In the genomic region with DNA sequence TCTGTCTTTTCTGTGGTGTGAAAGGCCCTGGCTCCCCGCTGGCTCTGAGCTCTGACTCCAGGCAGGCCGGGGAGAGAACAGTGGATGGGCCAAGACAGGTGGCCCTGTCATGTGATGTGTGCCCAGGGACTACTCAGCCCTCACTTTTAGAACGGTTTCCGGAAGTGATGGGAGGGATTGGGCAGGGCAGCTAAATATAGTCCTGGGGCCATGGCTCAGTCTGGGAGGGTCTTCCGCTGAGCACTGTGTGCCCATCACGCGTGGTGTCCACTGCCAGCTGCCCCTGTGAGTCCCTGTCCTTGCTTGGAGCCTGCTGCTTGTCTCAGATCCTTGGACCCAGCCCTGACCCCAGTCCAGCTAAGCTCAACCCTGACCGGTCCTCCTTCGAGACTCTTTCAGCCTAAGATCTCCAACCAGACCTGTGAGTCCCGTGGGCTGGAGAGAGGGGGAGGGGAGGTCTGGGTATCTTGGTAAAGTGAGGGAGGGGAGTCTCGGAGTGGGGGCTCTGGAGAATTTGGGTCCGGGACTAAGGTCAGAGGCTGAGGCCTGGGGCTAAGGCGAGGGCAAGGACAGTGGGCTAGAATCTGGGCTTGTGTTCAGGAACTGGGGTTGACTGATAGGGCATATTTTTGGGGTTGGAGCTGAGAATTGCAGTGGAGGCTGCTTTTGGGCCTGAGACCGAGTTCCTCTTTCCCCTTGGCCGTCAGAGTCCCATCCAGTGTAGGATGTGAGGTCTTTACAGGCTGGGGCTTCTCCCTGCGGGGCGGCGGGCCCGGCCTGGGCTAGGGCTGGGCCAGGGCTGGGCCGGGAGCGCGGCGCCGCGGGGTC, we compare ENCODE assay signal across 9 cellular contexts. TPM values are rescaled to one million over a fixed set of nuclear protein-coding genes. Genes with fewer than 3 reads are reported as not detected.
DNase-seq lines count a peak whose midpoint lies in the region; ATAC-seq and TF ChIP-seq lines count a peak whose summit lies in the region.
"Had no signal": no experiment of that assay in that cellular context is flagged by ENCODE, and none has a peak within 500 bp of the region (broad histone marks: within the 10 kb centered on the region; RNA-seq: fewer than 3 reads in every experiment).

A gene with protein sequence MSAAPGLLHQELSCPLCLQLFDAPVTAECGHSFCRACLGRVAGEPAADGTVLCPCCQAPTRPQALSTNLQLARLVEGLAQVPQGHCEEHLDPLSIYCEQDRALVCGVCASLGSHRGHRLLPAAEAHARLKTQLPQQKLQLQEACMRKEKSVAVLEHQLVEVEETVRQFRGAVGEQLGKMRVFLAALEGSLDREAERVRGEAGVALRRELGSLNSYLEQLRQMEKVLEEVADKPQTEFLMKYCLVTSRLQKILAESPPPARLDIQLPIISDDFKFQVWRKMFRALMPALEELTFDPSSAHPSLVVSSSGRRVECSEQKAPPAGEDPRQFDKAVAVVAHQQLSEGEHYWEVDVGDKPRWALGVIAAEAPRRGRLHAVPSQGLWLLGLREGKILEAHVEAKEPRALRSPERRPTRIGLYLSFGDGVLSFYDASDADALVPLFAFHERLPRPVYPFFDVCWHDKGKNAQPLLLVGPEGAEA (plus strand): TSS at position 243 of the 828 bp plus-strand sequence. CDS start 620 bp downstream, outside the sequence.

- 48 to 65% methylated on average over 14 to 15 of the region's 25 CpGs for WGBS in mesodermal cell (ENCODE audit: insufficient coverage in 2 of 2), 2 experiments
- WGBS in upper lobe of left lung, 2 donors = 69 to 76% methylated on average over 17 to 23 of the region's 25 CpGs

- no peak for TF ChIP-seq EP300 in upper lobe of left lung (IDR thresholded peaks at IDR 0.05)

- CTCF ChIA-PET in activated naive CD4-positive, alpha-beta T cell treated with anti-CD3 and anti-CD28 coated beads for 36 hours (lab: Charles Lee) = interaction anchor here (0.6 to 1.7 kb wide), 3 partner anchors 13 to 229 kb away, joined by 3 to 5 read pairs (median 4); no protein-coding TSS in a partner anchor

- peaks cover 22% of the 10 kb centered on the region for H3K4me1 Mint-ChIP-seq in activated naive CD4-positive, alpha-beta T cell treated with anti-CD3 and anti-CD28 coated beads for 36 hours (ENCODE audit: low read depth)
- peaks cover 23% of the 10 kb centered on the region for H3K4me1 Mint-ChIP-seq in central memory CD8-positive, alpha-beta T cell

- H3K36me3 Mint-ChIP-seq in activated naive CD4-positive, alpha-beta T cell treated with anti-CD3 and anti-CD28 coated beads for 36 hours (ENCODE audit: low read depth) = no peaks in the 10 kb centered on the region
- no peaks in the 10 kb centered on the region for H3K36me3 Mint-ChIP-seq in central memory CD8-positive, alpha-beta T cell (ENCODE audit: insufficient read depth)

- no peaks in the 10 kb centered on the region for H3K9me3 ChIP-seq in mesodermal cell (ENCODE audit: control insufficient read depth, low read length)
- H3K9me3 ChIP-seq in upper lobe of left lung = no peaks in the 10 kb centered on the region
- H3K9me3 ChIP-seq in MG63 = no peaks in the 10 kb centered on the region

- H3K27me3 ChIP-seq in upper lobe of left lung = peaks cover 0 to 23% (median 15%) of the 10 kb centered on the region in 4 donors
- H3K27me3 ChIP-seq in MG63 = peaks cover 11% of the 10 kb centered on the region; the same call in 1 of the 2 replicates

- DNase-seq in activated naive CD4-positive, alpha-beta T cell treated with anti-CD3 and anti-CD28 coated beads for 36 hours = no peak
- DNase-seq in activated naive CD4-positive, alpha-beta T cell (lab: John Stamatoyannopoulos, UW) = no peak
- no peak for DNase-seq in central memory CD8-positive, alpha-beta T cell (ENCODE audit: low spot score in 2 of 2)
- no peak for DNase-seq in upper lobe of left lung
- no peak for DNase-seq in effector CD4-positive, alpha-beta T cell
- DNase-seq in MG63 = no peak
- DNase-seq: stimulated activated naive CD4-positive, alpha-beta T cell treated with Interleukin-2 at 50 U/mL for 16 hours had no signal

- no peak for TF ChIP-seq POLR2A in upper lobe of left lung (IDR thresholded peaks at IDR 0.05)

- TF ChIP-seq CTCF in upper lobe of left lung (IDR thresholded peaks at IDR 0.05) = no peak

- ATAC-seq in central memory CD8-positive, alpha-beta T cell (replicated peaks; ENCODE audit: extremely low read depth, poor library complexity, severe bottlenecking) = no peak
- ATAC-seq in upper lobe of left lung (ENCODE audit: low FRiP score in 2 of 2) (peak in 1 of 2 donors; percentile 47), HG03520 (IDR thresholded peaks at IDR 0.05; ENCODE audit: unreplicated experiment) (no peak)

- peak within 1 kb of the TSS; percentile 60 for H3K4me3 Mint-ChIP-seq in activated naive CD4-positive, alpha-beta T cell treated with anti-CD3 and anti-CD28 coated beads for 36 hours
- H3K4me3 Mint-ChIP-seq in central memory CD8-positive, alpha-beta T cell = peak within 1 kb of the TSS; percentile 61

- H3K36me3 ChIP-seq in mesodermal cell (ENCODE audit: control insufficient read depth, insufficient read depth, low read length) = no peaks in the 10 kb centered on the region
- H3K36me3 ChIP-seq in upper lobe of left lung = no peaks in the 10 kb centered on the region
- H3K36me3 ChIP-seq in MG63 = no peaks in the 10 kb centered on the region

- peaks cover 42% of the 10 kb centered on the region for H3K27me3 Mint-ChIP-seq in activated naive CD4-positive, alpha-beta T cell treated with anti-CD3 and anti-CD28 coated beads for 36 hours (ENCODE audit: low read depth)
- peaks cover 53% of the 10 kb centered on the region for H3K27me3 Mint-ChIP-seq in central memory CD8-positive, alpha-beta T cell

- no peaks in the 10 kb centered on the region for H3K9me3 Mint-ChIP-seq in activated naive CD4-positive, alpha-beta T cell treated with anti-CD3 and anti-CD28 coated beads for 36 hours
- no peaks in the 10 kb centered on the region for H3K9me3 Mint-ChIP-seq in central memory CD8-positive, alpha-beta T cell

- intact Hi-C loops in activated naive CD4-positive, alpha-beta T cell treated with anti-CD3 and anti-CD28 coated beads for 36 hours (cut with micrococcal nuclease) = no loop called here

- no peak within 1 kb of the TSS for H3K27ac ChIP-seq in mesodermal cell (ENCODE audit: low read depth, low read length, severe bottlenecking)
- no peak within 1 kb of the TSS for H3K27ac ChIP-seq in upper lobe of left lung

- H3K4me3 ChIP-seq in mesodermal cell (ENCODE audit: extremely low read depth, insufficient read depth, low read length, poor library complexity, severe bottlenecking) (peak within 1 kb of the TSS; percentile 31), upper lobe of left lung (peak within 1 kb of the TSS in 3 of 4 donors; percentile 39 to 59 (median 51)), MG63 (no peak within 1 kb of the TSS)

- H3K4me1 ChIP-seq in mesodermal cell (ENCODE audit: control insufficient read depth, insufficient read depth, low read length, poor library complexity, severe bottlenecking) = peaks cover 10% of the 10 kb centered on the region
- peaks cover 26 to 29% (median 27%) of the 10 kb centered on the region in 4 donors for H3K4me1 ChIP-seq in upper lobe of left lung

- no peak within 1 kb of the TSS for H3K27ac Mint-ChIP-seq in activated naive CD4-positive, alpha-beta T cell treated with anti-CD3 and anti-CD28 coated beads for 36 hours
- no peak within 1 kb of the TSS for H3K27ac Mint-ChIP-seq in central memory CD8-positive, alpha-beta T cell (ENCODE audit: low read depth)

RNA-seq across cellular contexts. Expression of the gene that starts here (rescaled TPM):
- total RNA-seq in activated naive CD4-positive, alpha-beta T cell treated with anti-CD3 and anti-CD28 coated beads for 36 hours = not detected
- not detected for polyA plus RNA-seq in mesodermal cell (2013, experiment 1 of 2)
- polyA plus RNA-seq in mesodermal cell (2013, experiment 2 of 2) = not detected
- under 1 TPM in 1 of 6 donors, not detected in 5; 0.27 TPM for total RNA-seq in upper lobe of left lung
- total RNA-seq in MG63 (2014; rRNA removed; shearing (Covaris generic); ENCODE audit: low replicate concordance) = not detected in 2 replicates
